1 cellular context compared by ENCODE assay signal in the genomic region with DNA sequence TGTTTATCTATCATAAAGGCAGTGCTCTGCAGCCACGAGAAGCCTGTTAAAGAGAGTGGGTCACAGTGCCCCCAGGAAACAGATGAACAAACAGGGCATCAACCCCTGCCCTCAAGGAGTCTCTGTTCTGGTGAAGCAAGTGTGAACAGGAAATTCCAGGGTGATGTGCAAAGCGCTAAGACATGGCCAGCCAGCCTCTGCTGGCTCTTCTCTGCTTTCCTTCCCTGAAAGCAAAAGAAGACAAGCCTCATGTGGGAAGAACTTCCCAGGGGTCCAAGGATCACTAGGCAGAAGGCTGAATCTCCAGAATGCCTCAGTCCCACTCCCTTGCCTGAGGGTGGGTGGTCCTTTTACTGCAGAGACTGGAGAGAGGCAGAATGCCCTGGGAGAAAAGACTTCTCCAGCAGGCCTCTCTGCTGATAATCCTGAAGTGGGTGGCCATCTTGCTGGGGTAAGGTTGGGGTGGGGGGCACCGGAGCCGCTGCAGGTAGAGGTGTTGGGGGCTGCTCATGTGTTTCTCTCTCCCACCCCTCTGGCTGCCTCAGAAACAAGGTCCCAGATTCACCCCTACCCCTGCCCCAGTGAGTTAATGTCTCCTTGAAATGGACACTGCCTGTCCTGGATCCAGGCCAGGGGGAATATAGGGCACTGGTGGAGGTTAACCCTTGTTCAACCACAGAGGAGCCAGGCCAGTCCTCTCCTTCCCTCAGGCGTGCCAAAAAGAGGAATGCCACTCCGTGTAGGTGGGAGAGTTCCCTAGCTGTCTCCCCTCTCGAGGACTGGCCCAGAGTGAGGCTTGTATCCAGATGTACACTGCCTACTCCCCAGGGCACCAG.
A peak's percentile ranks its signal among the peaks of the same experiment; 100 is the strongest.
TF ChIP-seq lines count a peak whose summit lies in the region.

No MANE protein-coding gene starts in this region.

TF ChIP-seq in endothelial cell of umbilical vein, 7 proteins besides CTCF, POLR2A, EP300 and RAD21:
- TF ChIP-seq POLR2AphosphoS5 (IDR thresholded peaks at IDR 0.05; ENCODE audit: insufficient read depth, low read depth, low read length) (peak; percentile 70), GATA2 (IDR thresholded peaks at IDR 0.05; ENCODE audit: insufficient read depth, insufficient read length, low read depth, low read length) (no peak), JUN (IDR thresholded peaks at IDR 0.05; ENCODE audit: borderline replicate concordance, insufficient read depth, insufficient read length, low read depth) (no peak), MYC (IDR thresholded peaks at IDR 0.05; ENCODE audit: low read depth, low read length) (no peak), EZH2 (IDR thresholded peaks at IDR 0.05; ENCODE audit: borderline replicate concordance, low read depth, low read length, severe bottlenecking) (no peak), FOS (IDR thresholded peaks at IDR 0.05; ENCODE audit: borderline replicate concordance, insufficient read depth, low read length) (no peak)
- TF ChIP-seq, protein P1, sequence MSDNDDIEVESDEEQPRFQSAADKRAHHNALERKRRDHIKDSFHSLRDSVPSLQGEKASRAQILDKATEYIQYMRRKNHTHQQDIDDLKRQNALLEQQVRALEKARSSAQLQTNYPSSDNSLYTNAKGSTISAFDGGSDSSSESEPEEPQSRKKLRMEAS (IDR thresholded peaks at IDR 0.05; ENCODE audit: insufficient read depth, insufficient read length) = no peak
